Comparison of ENCODE assay signal across 8 cellular contexts in the genomic region with DNA sequence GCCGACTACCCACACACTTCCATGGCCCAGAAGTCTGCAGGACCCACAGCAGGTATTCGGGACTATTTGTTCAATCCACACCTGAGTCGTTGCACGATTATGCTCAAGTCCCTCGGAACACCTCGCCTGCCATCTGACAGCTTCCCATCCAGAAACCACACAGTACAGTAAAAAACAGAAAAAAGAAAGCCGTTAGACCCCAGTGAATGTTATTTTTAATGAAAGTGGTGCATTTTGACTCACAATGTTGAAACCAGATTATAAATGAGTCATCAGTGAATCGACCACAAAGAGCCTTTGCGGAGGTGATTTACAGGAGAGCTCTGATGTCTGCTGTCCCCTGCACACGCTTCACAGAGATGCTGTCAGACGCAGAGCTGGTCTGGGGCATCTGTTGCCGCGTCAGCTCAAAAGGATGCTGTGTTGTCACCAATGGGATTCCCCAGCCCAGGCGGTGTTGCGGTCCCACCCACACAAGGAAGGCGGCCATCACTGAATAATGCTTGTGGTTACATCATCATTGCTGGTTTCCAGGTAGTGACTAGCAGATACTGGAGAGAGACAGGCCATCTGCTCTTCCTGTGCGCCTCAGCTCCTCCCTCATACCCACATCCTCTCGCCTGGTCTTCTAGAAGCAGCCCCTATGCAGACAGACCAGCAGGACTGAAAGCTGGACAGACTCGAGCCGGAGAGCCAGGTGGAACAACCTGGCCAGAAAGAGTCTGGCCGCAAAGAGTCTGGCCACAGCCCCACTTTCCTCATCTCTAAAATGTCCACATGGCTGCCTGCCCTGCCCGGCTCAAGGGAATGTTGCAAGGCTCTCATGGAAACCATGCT.
DNase-seq lines count a peak whose midpoint lies in the region; ATAC-seq, FAIRE-seq and TF ChIP-seq lines count a peak whose summit lies in the region.

No MANE protein-coding gene starts in this region.

- H3K27me3 ChIP-seq in BJ (ENCODE audit: control insufficient read depth, insufficient read depth, low read length) (no peaks in the 10 kb centered on the region), adrenal gland (no peaks in the 10 kb centered on the region), keratinocyte (ENCODE audit: control insufficient read depth, extremely low read depth, insufficient read depth, low read length) (no peaks in the 10 kb centered on the region)

- peak overlapping the region; percentile 84 for H3K9ac ChIP-seq in keratinocyte (ENCODE audit: control insufficient read depth, extremely low read depth, insufficient read depth, low read length)

- no peaks in the 10 kb centered on the region for H3K9me1 ChIP-seq in keratinocyte (ENCODE audit: control insufficient read depth, extremely low read depth, insufficient read depth, low read length)

- peak overlapping the region; percentile 54 for H3K4me2 ChIP-seq in keratinocyte (ENCODE audit: control insufficient read depth, extremely low read depth, insufficient read depth, low read depth, low read length)

- CTCF ChIA-PET in BJ (lab: Yijun Ruan, JAX) = no interaction called here

- no peaks in the 10 kb centered on the region for H3K79me2 ChIP-seq in keratinocyte (ENCODE audit: control insufficient read depth, insufficient read depth, low read length)

- no peaks in the 10 kb centered on the region for H3K9me3 ChIP-seq in adrenal gland (replicated peaks in 1 of 3)
- H3K9me3 ChIP-seq in keratinocyte (ENCODE audit: control insufficient read depth, low read depth, low read length) = no peaks in the 10 kb centered on the region

- no peak overlapping the region for H2AFZ ChIP-seq in keratinocyte (ENCODE audit: control insufficient read depth, low read length)

- no peaks in the 10 kb centered on the region for H4K20me1 ChIP-seq in keratinocyte (ENCODE audit: control insufficient read depth, extremely low read depth, insufficient read depth, low read length)

- H3K4me1 ChIP-seq in adrenal gland (replicated peaks in 1 of 2) (peaks cover 0 to 16% of the 10 kb centered on the region in 2 donors), keratinocyte (ENCODE audit: control insufficient read depth, extremely low read depth, insufficient read depth, low read length) (peaks cover 24% of the 10 kb centered on the region)

- H3K27ac ChIP-seq in adrenal gland = peak overlapping the region in 2 of 5 donors; percentile 61 to 67
- peak overlapping the region; percentile 96 for H3K27ac ChIP-seq in keratinocyte (ENCODE audit: control insufficient read depth, insufficient read depth, low read length)

- POLR2A ChIA-PET in BJ (lab: Charles Lee) = interaction anchor here (1.1 kb wide), 1 partner anchor 399 kb away, joined by 3 read pairs; no protein-coding TSS in a partner anchor

- TF ChIP-seq POLR2A in adrenal gland (IDR thresholded peaks at IDR 0.05) = no peak

- H3K4me3 ChIP-seq in BJ (ENCODE audit: low read depth, low read length) (no peak overlapping the region), adrenal gland (no peak overlapping the region), keratinocyte (ENCODE audit: control insufficient read depth in 2 of 3, extremely low read depth in 1 of 3, insufficient read depth in 2 of 3, low read depth in 1 of 3, low read length in 3 of 3) (no peak overlapping the region)

- ATAC-seq in GM19372 (IDR thresholded peaks at IDR 0.05; ENCODE audit: low read depth, unreplicated experiment) (peak; percentile 71), HG03469 (IDR thresholded peaks at IDR 0.05; ENCODE audit: unreplicated experiment) (peak; percentile 69)

- no peak for TF ChIP-seq CTCF in BJ (IDR thresholded peaks at IDR 0.05; ENCODE audit: insufficient read depth, low read depth, low read length)
- no peak for TF ChIP-seq CTCF in adrenal gland (IDR thresholded peaks at IDR 0.05)
- no peak for TF ChIP-seq CTCF in keratinocyte (optimal IDR thresholded peaks at IDR 0.05 in 1 of 3, IDR thresholded peaks at IDR 0.05 in 1 of 3, conservative IDR thresholded peaks at IDR 0.05 in 1 of 3; ENCODE audit: extremely low read depth in 1 of 3, insufficient read depth in 2 of 3, low read length in 3 of 3)

- intact Hi-C loops in adrenal gland (cut with DNase I) = no loop called here

- WGBS in adrenal gland, 4 donors = 62 to 71% (median 65%) methylated on average over 16 to 22 of the region's 22 CpGs

- dilution Hi-C loops in keratinocyte (cut with MboI; ENCODE audit: extremely low pct_ligation_motif_present, low sequenced_read_pairs) = no loop called here

- DNase-seq in BJ (ENCODE audit: low read depth) = peak; percentile 99
- DNase-seq in T-helper 1 cell = peak; percentile 86 to 100 (median 89)
- peak; percentile 34 to 88 (median 64) for DNase-seq in adrenal gland
- peak; percentile 99 for DNase-seq in keratinocyte (ENCODE audit: low read depth, low spot score)
- peak; percentile 97 for DNase-seq in stimulated activated CD4-positive, alpha-beta T cell treated with anti-CD3 and anti-CD28 coated beads, Interleukin-4, amount 100 ng/mL, for 24 hours
- DNase-seq in NCI-H1417 (lab: John Stamatoyannopoulos, UW) = no peak

- no peaks in the 10 kb centered on the region for H3K36me3 ChIP-seq in BJ (ENCODE audit: control insufficient read depth, insufficient read depth, low read length)
- no peaks in the 10 kb centered on the region for H3K36me3 ChIP-seq in adrenal gland (replicated peaks in 1 of 2)
- no peaks in the 10 kb centered on the region for H3K36me3 ChIP-seq in keratinocyte (ENCODE audit: control insufficient read depth in 2 of 2, extremely low read depth in 1 of 2, insufficient read depth in 2 of 2, low read length in 2 of 2)

- peak; percentile 90 for FAIRE-seq in keratinocyte (lab: Jason Lieb, UNC)

Comparison
In these comparisons a context has a peak if more than half of its experiments do, and no peak if none do; other contexts are left out.
1. DNase-seq: peak in BJ (single experiment), T-helper 1 cell (5 of 5), adrenal gland (7 of 7), keratinocyte (single experiment) and stimulated activated CD4-positive, alpha-beta T cell treated with anti-CD3 and anti-CD28 coated beads, Interleukin-4, amount 100 ng/mL, for 24 hours (single experiment); none in NCI-H1417 (0 of 3).